In genomic region chr6:56033451-56033850, GRCh38 we compare ENCODE assay signal across 27 cellular contexts.
"Had no signal": no experiment of that assay in that cellular context is flagged by ENCODE, and none has a peak within 500 bp of the region (broad histone marks: within the 10 kb centered on the region; RNA-seq: fewer than 3 reads in every experiment).

No MANE protein-coding gene starts in this region.

- H3K36me3 ChIP-seq: heart left ventricle, left lung, lower lobe of right lung, right atrium auricular region, right lobe of liver, spleen, suprapubic skin, thoracic aorta, tibial nerve, uterus had no signal

- H3K4me3 ChIP-seq: heart left ventricle, left lung, lower lobe of right lung, right atrium auricular region, right lobe of liver, skin epidermis, spleen, suprapubic skin, thoracic aorta, tibial nerve, uterus had no signal

- H3K9me3 ChIP-seq: left lung, lower lobe of right lung, right atrium auricular region, right lobe of liver, suprapubic skin, thoracic aorta, tibial nerve, uterus had no signal

- H3K27ac ChIP-seq: heart left ventricle, left lung, lower lobe of right lung, right atrium auricular region, right lobe of liver, skin epidermis, spleen, suprapubic skin, thoracic aorta, tibial nerve, uterus had no signal

- ATAC-seq: heart left ventricle; left colon; left lung; lower lobe of right lung; naive thymus-derived CD4-positive, alpha-beta T cell; natural killer cell treated with Interleukin-12 subunit alpha and Interleukin-12 subunit beta and Interleukin-15 and Interleukin-18, amount 100 ng/mL, for 72 hours; right lobe of liver; stimulated activated effector memory CD8-positive, alpha-beta T cell treated with anti-CD3 and anti-CD28 coated beads, Interleukin-12 subunit alpha, Interleukin-12 subunit beta, amount 100 ng/mL, for 72 hours had no signal

- H3K27me3 Mint-ChIP-seq: naive thymus-derived CD4-positive, alpha-beta T cell; natural killer cell treated with Interleukin-12 subunit alpha and Interleukin-12 subunit beta and Interleukin-15 and Interleukin-18, amount 100 ng/mL, for 72 hours; progenitor cell of endocrine pancreas; stimulated activated naive CD8-positive, alpha-beta T cell treated with anti-CD3 and anti-CD28 coated beads, Interleukin-15, Interleukin-2, amounts not matched to agents 100 ng/mL and 50 ng/mL, for 24 hours; type B pancreatic cell had no signal

- H3K36me3 Mint-ChIP-seq: immature natural killer cell; naive thymus-derived CD4-positive, alpha-beta T cell; stimulated activated effector memory CD8-positive, alpha-beta T cell treated with anti-CD3 and anti-CD28 coated beads, Interleukin-12 subunit alpha, Interleukin-12 subunit beta, amount 100 ng/mL, for 72 hours; type B pancreatic cell had no signal

- H3K4me1 Mint-ChIP-seq: immature natural killer cell; naive thymus-derived CD4-positive, alpha-beta T cell; neural crest cell; stimulated activated effector memory CD8-positive, alpha-beta T cell treated with anti-CD3 and anti-CD28 coated beads, Interleukin-12 subunit alpha, Interleukin-12 subunit beta, amount 100 ng/mL, for 72 hours had no signal

- H3K4me3 Mint-ChIP-seq: immature natural killer cell; naive thymus-derived CD4-positive, alpha-beta T cell; natural killer cell treated with Interleukin-12 subunit alpha and Interleukin-12 subunit beta and Interleukin-15 and Interleukin-18, amount 100 ng/mL, for 72 hours; neural crest cell; stimulated activated effector memory CD8-positive, alpha-beta T cell treated with anti-CD3 and anti-CD28 coated beads, Interleukin-12 subunit alpha, Interleukin-12 subunit beta, amount 100 ng/mL, for 72 hours; stimulated activated naive CD8-positive, alpha-beta T cell treated with anti-CD3 and anti-CD28 coated beads, Interleukin-15, Interleukin-2, amounts not matched to agents 100 ng/mL and 50 ng/mL, for 24 hours; type B pancreatic cell had no signal

- H3K9me3 Mint-ChIP-seq: type B pancreatic cell had no signal

- DNase-seq: heart left ventricle; hypothalamus; immature natural killer cell; kidney; left colon; left lung; lower lobe of right lung; mammary epithelial cell; mesenchymal stem cell; naive thymus-derived CD4-positive, alpha-beta T cell; nucleus accumbens; right lobe of liver; spleen; stimulated activated CD4-positive, alpha-beta T cell treated with anti-CD3 and anti-CD28 coated beads, Interleukin-4, amount 100 ng/mL, for 24 hours; stimulated activated naive CD4-positive, alpha-beta T cell; uterus had no signal

- H3K27ac Mint-ChIP-seq: immature natural killer cell; naive thymus-derived CD4-positive, alpha-beta T cell; natural killer cell treated with Interleukin-12 subunit alpha and Interleukin-12 subunit beta and Interleukin-15 and Interleukin-18, amount 100 ng/mL, for 72 hours; progenitor cell of endocrine pancreas; stimulated activated effector memory CD8-positive, alpha-beta T cell treated with anti-CD3 and anti-CD28 coated beads, Interleukin-12 subunit alpha, Interleukin-12 subunit beta, amount 100 ng/mL, for 72 hours; stimulated activated naive CD8-positive, alpha-beta T cell treated with anti-CD3 and anti-CD28 coated beads, Interleukin-15, Interleukin-2, amounts not matched to agents 100 ng/mL and 50 ng/mL, for 24 hours; type B pancreatic cell had no signal

- H3K4me1 ChIP-seq: left lung, lower lobe of right lung, right atrium auricular region, right lobe of liver, spleen, suprapubic skin, tibial nerve, uterus had no signal

- H3K27me3 ChIP-seq: heart left ventricle, left lung, right atrium auricular region, right lobe of liver, spleen, suprapubic skin, tibial nerve, uterus had no signal
